1 cellular context compared by ENCODE assay signal in the genomic region with DNA sequence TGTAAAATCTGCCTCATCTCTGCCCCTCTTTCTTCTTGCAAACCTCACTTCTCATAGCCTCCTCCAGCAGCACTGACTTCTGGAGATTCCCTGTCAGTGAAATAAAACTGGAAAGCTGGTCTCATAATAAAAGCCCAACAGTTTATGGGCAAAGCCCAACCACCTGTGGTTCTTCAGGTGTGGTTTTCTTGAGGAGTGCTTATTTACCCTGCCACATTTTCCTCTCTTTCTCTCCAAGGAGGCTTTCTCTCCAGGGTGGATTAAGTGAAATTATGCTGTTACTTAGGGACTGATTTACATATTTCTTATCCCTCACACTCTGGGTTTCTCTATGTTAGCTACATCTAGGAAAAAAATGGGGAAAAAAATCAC.
TF ChIP-seq lines count a peak whose summit lies in the region.

No MANE protein-coding gene starts in this region.

TF ChIP-seq in GM23338, 12 proteins besides CTCF, POLR2A, EP300 and RAD21 (continued from another document):
- TF ChIP-seq, protein P1, sequence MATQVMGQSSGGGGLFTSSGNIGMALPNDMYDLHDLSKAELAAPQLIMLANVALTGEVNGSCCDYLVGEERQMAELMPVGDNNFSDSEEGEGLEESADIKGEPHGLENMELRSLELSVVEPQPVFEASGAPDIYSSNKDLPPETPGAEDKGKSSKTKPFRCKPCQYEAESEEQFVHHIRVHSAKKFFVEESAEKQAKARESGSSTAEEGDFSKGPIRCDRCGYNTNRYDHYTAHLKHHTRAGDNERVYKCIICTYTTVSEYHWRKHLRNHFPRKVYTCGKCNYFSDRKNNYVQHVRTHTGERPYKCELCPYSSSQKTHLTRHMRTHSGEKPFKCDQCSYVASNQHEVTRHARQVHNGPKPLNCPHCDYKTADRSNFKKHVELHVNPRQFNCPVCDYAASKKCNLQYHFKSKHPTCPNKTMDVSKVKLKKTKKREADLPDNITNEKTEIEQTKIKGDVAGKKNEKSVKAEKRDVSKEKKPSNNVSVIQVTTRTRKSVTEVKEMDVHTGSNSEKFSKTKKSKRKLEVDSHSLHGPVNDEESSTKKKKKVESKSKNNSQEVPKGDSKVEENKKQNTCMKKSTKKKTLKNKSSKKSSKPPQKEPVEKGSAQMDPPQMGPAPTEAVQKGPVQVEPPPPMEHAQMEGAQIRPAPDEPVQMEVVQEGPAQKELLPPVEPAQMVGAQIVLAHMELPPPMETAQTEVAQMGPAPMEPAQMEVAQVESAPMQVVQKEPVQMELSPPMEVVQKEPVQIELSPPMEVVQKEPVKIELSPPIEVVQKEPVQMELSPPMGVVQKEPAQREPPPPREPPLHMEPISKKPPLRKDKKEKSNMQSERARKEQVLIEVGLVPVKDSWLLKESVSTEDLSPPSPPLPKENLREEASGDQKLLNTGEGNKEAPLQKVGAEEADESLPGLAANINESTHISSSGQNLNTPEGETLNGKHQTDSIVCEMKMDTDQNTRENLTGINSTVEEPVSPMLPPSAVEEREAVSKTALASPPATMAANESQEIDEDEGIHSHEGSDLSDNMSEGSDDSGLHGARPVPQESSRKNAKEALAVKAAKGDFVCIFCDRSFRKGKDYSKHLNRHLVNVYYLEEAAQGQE (IDR thresholded peaks at IDR 0.05; ENCODE audit: unreplicated experiment) = no peak
- no peak for TF ChIP-seq EZH2phosphoT487 (IDR thresholded peaks at IDR 0.05; ENCODE audit: unreplicated experiment)
- TF ChIP-seq, protein P2, sequence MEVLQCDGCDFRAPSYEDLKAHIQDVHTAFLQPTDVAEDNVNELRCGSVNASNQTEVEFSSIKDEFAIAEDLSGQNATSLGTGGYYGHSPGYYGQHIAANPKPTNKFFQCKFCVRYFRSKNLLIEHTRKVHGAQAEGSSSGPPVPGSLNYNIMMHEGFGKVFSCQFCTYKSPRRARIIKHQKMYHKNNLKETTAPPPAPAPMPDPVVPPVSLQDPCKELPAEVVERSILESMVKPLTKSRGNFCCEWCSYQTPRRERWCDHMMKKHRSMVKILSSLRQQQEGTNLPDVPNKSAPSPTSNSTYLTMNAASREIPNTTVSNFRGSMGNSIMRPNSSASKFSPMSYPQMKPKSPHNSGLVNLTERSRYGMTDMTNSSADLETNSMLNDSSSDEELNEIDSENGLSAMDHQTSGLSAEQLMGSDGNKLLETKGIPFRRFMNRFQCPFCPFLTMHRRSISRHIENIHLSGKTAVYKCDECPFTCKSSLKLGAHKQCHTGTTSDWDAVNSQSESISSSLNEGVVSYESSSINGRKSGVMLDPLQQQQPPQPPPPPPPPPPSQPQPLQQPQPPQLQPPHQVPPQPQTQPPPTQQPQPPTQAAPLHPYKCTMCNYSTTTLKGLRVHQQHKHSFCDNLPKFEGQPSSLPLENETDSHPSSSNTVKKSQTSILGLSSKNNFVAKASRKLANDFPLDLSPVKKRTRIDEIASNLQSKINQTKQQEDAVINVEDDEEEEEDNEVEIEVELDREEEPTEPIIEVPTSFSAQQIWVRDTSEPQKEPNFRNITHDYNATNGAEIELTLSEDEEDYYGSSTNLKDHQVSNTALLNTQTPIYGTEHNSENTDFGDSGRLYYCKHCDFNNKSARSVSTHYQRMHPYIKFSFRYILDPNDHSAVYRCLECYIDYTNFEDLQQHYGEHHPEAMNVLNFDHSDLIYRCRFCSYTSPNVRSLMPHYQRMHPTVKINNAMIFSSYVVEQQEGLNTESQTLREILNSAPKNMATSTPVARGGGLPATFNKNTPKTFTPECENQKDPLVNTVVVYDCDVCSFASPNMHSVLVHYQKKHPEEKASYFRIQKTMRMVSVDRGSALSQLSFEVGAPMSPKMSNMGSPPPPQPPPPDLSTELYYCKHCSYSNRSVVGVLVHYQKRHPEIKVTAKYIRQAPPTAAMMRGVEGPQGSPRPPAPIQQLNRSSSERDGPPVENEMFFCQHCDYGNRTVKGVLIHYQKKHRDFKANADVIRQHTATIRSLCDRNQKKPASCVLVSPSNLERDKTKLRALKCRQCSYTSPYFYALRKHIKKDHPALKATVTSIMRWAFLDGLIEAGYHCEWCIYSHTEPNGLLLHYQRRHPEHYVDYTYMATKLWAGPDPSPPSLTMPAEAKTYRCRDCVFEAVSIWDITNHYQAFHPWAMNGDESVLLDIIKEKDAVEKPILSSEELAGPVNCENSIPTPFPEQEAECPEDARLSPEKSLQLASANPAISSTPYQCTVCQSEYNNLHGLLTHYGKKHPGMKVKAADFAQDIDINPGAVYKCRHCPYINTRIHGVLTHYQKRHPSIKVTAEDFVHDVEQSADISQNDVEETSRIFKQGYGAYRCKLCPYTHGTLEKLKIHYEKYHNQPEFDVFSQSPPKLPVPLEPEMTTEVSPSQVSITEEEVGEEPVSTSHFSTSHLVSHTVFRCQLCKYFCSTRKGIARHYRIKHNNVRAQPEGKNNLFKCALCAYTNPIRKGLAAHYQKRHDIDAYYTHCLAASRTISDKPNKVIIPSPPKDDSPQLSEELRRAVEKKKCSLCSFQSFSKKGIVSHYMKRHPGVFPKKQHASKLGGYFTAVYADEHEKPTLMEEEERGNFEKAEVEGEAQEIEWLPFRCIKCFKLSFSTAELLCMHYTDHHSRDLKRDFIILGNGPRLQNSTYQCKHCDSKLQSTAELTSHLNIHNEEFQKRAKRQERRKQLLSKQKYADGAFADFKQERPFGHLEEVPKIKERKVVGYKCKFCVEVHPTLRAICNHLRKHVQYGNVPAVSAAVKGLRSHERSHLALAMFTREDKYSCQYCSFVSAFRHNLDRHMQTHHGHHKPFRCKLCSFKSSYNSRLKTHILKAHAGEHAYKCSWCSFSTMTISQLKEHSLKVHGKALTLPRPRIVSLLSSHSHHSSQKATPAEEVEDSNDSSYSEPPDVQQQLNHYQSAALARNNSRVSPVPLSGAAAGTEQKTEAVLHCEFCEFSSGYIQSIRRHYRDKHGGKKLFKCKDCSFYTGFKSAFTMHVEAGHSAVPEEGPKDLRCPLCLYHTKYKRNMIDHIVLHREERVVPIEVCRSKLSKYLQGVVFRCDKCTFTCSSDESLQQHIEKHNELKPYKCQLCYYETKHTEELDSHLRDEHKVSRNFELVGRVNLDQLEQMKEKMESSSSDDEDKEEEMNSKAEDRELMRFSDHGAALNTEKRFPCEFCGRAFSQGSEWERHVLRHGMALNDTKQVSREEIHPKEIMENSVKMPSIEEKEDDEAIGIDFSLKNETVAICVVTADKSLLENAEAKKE (CRISPR knock-in tag; IDR thresholded peaks at IDR 0.05) = no peak
